Comparison of ENCODE assay signal across 29 cellular contexts in genomic region chr13:53408847-53409568, GRCh38.
"Had no signal": no experiment of that assay in that cellular context is flagged by ENCODE, and none has a peak within 500 bp of the region (broad histone marks: within the 10 kb centered on the region; RNA-seq: fewer than 3 reads in every experiment).

No MANE protein-coding gene starts in this region.

- H3K9me3 Mint-ChIP-seq: memory B cell, mesothelial cell of epicardium, type B pancreatic cell had no signal

- H3K9me3 ChIP-seq: esophagus muscularis mucosa, gastroesophageal sphincter, mucosa of descending colon, testis, tibial artery had no signal

- H3K4me3 ChIP-seq: esophagus muscularis mucosa, gastroesophageal sphincter, heart right ventricle, lung, mucosa of descending colon, smooth muscle cell, testis, tibial artery had no signal

- H3K4me1 ChIP-seq: esophagus muscularis mucosa, foreskin keratinocyte, gastroesophageal sphincter, heart right ventricle, parathyroid adenoma, testis, tibial artery had no signal

- H3K27me3 Mint-ChIP-seq: memory B cell; naive B cell; natural killer cell treated with Interleukin-12 subunit alpha and Interleukin-12 subunit beta and Interleukin-15 and Interleukin-18, amount 100 ng/mL, for 72 hours; progenitor cell of endocrine pancreas; type B pancreatic cell had no signal

- H3K4me1 Mint-ChIP-seq: immature natural killer cell, memory B cell, naive B cell, neural crest cell had no signal

- H3K27me3 ChIP-seq: esophagus muscularis mucosa, foreskin keratinocyte, heart right ventricle, testis, tibial artery had no signal

- H3K4me3 Mint-ChIP-seq: immature natural killer cell; memory B cell; mesothelial cell of epicardium; natural killer cell treated with Interleukin-12 subunit alpha and Interleukin-12 subunit beta and Interleukin-15 and Interleukin-18, amount 100 ng/mL, for 72 hours; neural crest cell; type B pancreatic cell had no signal

- H3K36me3 Mint-ChIP-seq: immature natural killer cell; memory B cell; mesothelial cell of epicardium; naive B cell; natural killer cell treated with Interleukin-12 subunit alpha and Interleukin-12 subunit beta and Interleukin-15 and Interleukin-18, amount 100 ng/mL, for 72 hours; type B pancreatic cell had no signal

- H3K27ac ChIP-seq: esophagus muscularis mucosa, foreskin keratinocyte, gastroesophageal sphincter, heart right ventricle, parathyroid adenoma, testis, tibial artery had no signal

- H3K27ac Mint-ChIP-seq: immature natural killer cell; memory B cell; mesothelial cell of epicardium; naive B cell; natural killer cell treated with Interleukin-12 subunit alpha and Interleukin-12 subunit beta and Interleukin-15 and Interleukin-18, amount 100 ng/mL, for 72 hours; progenitor cell of endocrine pancreas; type B pancreatic cell had no signal

- ATAC-seq: foreskin keratinocyte, gastroesophageal sphincter, heart right ventricle, mucosa of descending colon, sciatic nerve had no signal

- H3K36me3 ChIP-seq: esophagus muscularis mucosa, gastroesophageal sphincter, heart right ventricle, tibial artery had no signal

- DNase-seq: cerebellar nuclear complex; effector CD8-positive, alpha-beta T cell; foreskin keratinocyte; heart right ventricle; hippocampal formation; immature natural killer cell; islet precursor cell; naive B cell; stimulated activated CD4-positive, alpha-beta T cell treated with anti-CD3 and anti-CD28 coated beads, Interleukin-12 subunit alpha, Interleukin-12 subunit beta, amount 100 ng/mL, for 4 hours; stimulated activated CD4-positive, alpha-beta T cell treated with anti-CD3 and anti-CD28 coated beads, Interleukin-1b, Interleukin-23, amount 100 ng/mL, for 48 hours; stimulated activated CD4-positive, alpha-beta T cell treated with anti-CD3 and anti-CD28 coated beads, Interleukin-4, amount 100 ng/mL, for 1 hour; stimulated activated CD8-positive, alpha-beta memory T cell treated with anti-CD3 and anti-CD28 coated beads, Interleukin-4, amount 100 ng/mL, for 48 hours; stimulated activated naive CD4-positive, alpha-beta T cell; substantia nigra; tibial artery had no signal
